Comparison of ENCODE assay signal across 36 cellular contexts in genomic region chr19:36040495-36040894, GRCh38. TPM values are rescaled to one million over a fixed set of nuclear protein-coding genes. Genes with fewer than 3 reads are reported as not detected.
"Had no signal": no experiment of that assay in that cellular context is flagged by ENCODE, and none has a peak within 500 bp of the region (broad histone marks: within the 10 kb centered on the region; RNA-seq: fewer than 3 reads in every experiment).

No MANE protein-coding gene starts in this region.

- H3K4me1 ChIP-seq: ascending aorta had no signal

- ATAC-seq: activated CD4-positive, alpha-beta T cell treated with anti-CD3 and anti-CD28 coated beads for 36 hours; activated CD4-positive, CD25-positive, alpha-beta regulatory T cell treated with anti-CD3 and anti-CD28 coated beads, Interleukin-2, amount 50 U/mL, for 24 hours; activated CD8-positive, alpha-beta T cell treated with anti-CD3 and anti-CD28 coated beads, Interleukin-2, amount 10 ng/mL, durations not matched to agents 7 days and 5 days had no signal

- H3K9me3 Mint-ChIP-seq: activated CD4-positive, alpha-beta T cell treated with anti-CD3 and anti-CD28 coated beads, Interleukin-2, amount 10 ng/mL, durations not matched to agents 7 days and 5 days; activated naive CD4-positive, alpha-beta T cell treated with anti-CD3 and anti-CD28 coated beads, Interleukin-2, amount 50 U/mL, for 24 hours; activated naive CD8-positive, alpha-beta T cell treated with anti-CD3 and anti-CD28 coated beads, Interleukin-2, amount 10 ng/mL, durations not matched to agents 7 days and 5 days; activated T-cell treated with anti-CD3 and anti-CD28 coated beads, Interleukin-2, amount 50 U/mL, for 24 hours; activated T-helper 2 cell treated with anti-CD3 and anti-CD28 coated beads, Interferon-gamma antibody, Interleukin-2, Interleukin-4, amounts not matched to agents 10 μg/mL and 5 μg/mL and 100 μg/mL, durations not matched to agents 14 hours and 24 hours and 36 hours; T-helper 1 cell treated with Interleukin-12 subunit alpha and Interleukin-12 subunit beta and Interleukin-4 antibody, amounts not matched to agents 30 μg/mL and 1 μg/mL, for 36 hours; T-helper 2 cell treated with Interferon-gamma antibody and Interleukin-4, amounts not matched to agents 5 μg/mL and 100 μg/mL, for 36 hours had no signal

- H3K27me3 Mint-ChIP-seq: activated CD4-positive, alpha-beta T cell treated with anti-CD3 and anti-CD28 coated beads for 36 hours; activated CD4-positive, alpha-beta T cell treated with anti-CD3 and anti-CD28 coated beads, Interleukin-2, amount 10 ng/mL, durations not matched to agents 7 days and 5 days; activated naive CD4-positive, alpha-beta T cell treated with anti-CD3 and anti-CD28 coated beads, Interleukin-2, amount 50 U/mL, for 24 hours; activated naive CD8-positive, alpha-beta T cell treated with anti-CD3 and anti-CD28 coated beads, Interleukin-2, amount 10 ng/mL, durations not matched to agents 7 days and 5 days; activated T-cell treated with anti-CD3 and anti-CD28 coated beads, Interleukin-2, amount 50 U/mL, for 24 hours had no signal

- H3K27ac ChIP-seq: ascending aorta, cardiac muscle cell, PC-9, SJSA1 had no signal

- H3K9me3 ChIP-seq: ascending aorta, SJSA1, SK-N-SH had no signal

- H3K36me3 ChIP-seq: cardiac muscle cell, SJSA1 had no signal

- H3K4me3 ChIP-seq: ascending aorta, cardiac muscle cell, PC-9, SJSA1 had no signal

- DNase-seq: activated CD4-positive, alpha-beta T cell treated with anti-CD3 and anti-CD28 coated beads for 36 hours; activated CD4-positive, alpha-beta T cell treated with anti-CD3 and anti-CD28 coated beads, Interleukin-2, amount 10 ng/mL, durations not matched to agents 7 days and 5 days; activated CD4-positive, alpha-beta T cell treated with anti-CD3 and anti-CD28 coated beads, Interleukin-2, amount 50 U/mL, for 48 hours; activated CD8-positive, alpha-beta T cell treated with anti-CD3 and anti-CD28 coated beads, Interleukin-2, amount 10 ng/mL, durations not matched to agents 7 days and 5 days; activated gamma-delta T cell; activated naive CD4-positive, alpha-beta T cell treated with Interleukin-2 at 50 U/mL for 16 hours; activated naive CD8-positive, alpha-beta T cell treated with anti-CD3 and anti-CD28 coated beads, Interleukin-2, amount 10 ng/mL, durations not matched to agents 7 days and 5 days; activated T-cell treated with anti-CD3 and anti-CD28 coated beads, Interleukin-2, amount 50 U/mL, for 24 hours; amygdala; Kasumi-1; KG1; MM.1S; MV-4-11; NCI-H1092; NCI-H146; NCI-H187; NCI-H2029 treated with DMSO at 0.1 percent for 48 hours; NCI-H2107; NCI-H2171; NCI-H510A; NCI-H526; NCI-H748 treated with DMSO at 0.1 percent for 48 hours; NK-92 treated with Interleukin-12 subunit alpha and Interleukin-12 subunit beta, amount 100 ng/mL, for 24 hours; PC-9; SHP77 treated with DMSO at 0.1 percent for 48 hours; SK-N-SH had no signal

- FAIRE-seq: TTC549 had no signal

- H3K27ac Mint-ChIP-seq: activated CD4-positive, alpha-beta T cell treated with anti-CD3 and anti-CD28 coated beads for 36 hours; activated CD4-positive, alpha-beta T cell treated with anti-CD3 and anti-CD28 coated beads, Interleukin-2, amount 10 ng/mL, durations not matched to agents 7 days and 5 days; activated CD8-positive, alpha-beta T cell treated with anti-CD3 and anti-CD28 coated beads, Interleukin-2, amount 10 ng/mL, durations not matched to agents 7 days and 5 days; activated naive CD4-positive, alpha-beta T cell treated with anti-CD3 and anti-CD28 coated beads, Interleukin-2, amount 50 U/mL, for 24 hours; activated naive CD8-positive, alpha-beta T cell treated with anti-CD3 and anti-CD28 coated beads, Interleukin-2, amount 10 ng/mL, durations not matched to agents 7 days and 5 days; activated T-cell treated with anti-CD3 and anti-CD28 coated beads, Interleukin-2, amount 50 U/mL, for 24 hours; activated T-helper 2 cell treated with anti-CD3 and anti-CD28 coated beads, Interferon-gamma antibody, Interleukin-2, Interleukin-4, amounts not matched to agents 10 μg/mL and 5 μg/mL and 100 μg/mL, durations not matched to agents 14 hours and 24 hours and 36 hours; T-helper 1 cell treated with Interleukin-12 subunit alpha and Interleukin-12 subunit beta and Interleukin-4 antibody, amounts not matched to agents 30 μg/mL and 1 μg/mL, for 36 hours; T-helper 2 cell treated with Interferon-gamma antibody and Interleukin-4, amounts not matched to agents 5 μg/mL and 100 μg/mL, for 36 hours had no signal

- H3K4me3 Mint-ChIP-seq: activated CD4-positive, alpha-beta T cell treated with anti-CD3 and anti-CD28 coated beads for 36 hours; activated CD4-positive, alpha-beta T cell treated with anti-CD3 and anti-CD28 coated beads, Interleukin-2, amount 10 ng/mL, durations not matched to agents 7 days and 5 days; activated CD8-positive, alpha-beta T cell treated with anti-CD3 and anti-CD28 coated beads, Interleukin-2, amount 10 ng/mL, durations not matched to agents 7 days and 5 days; activated naive CD4-positive, alpha-beta T cell treated with anti-CD3 and anti-CD28 coated beads, Interleukin-2, amount 50 U/mL, for 24 hours; activated naive CD8-positive, alpha-beta T cell treated with anti-CD3 and anti-CD28 coated beads, Interleukin-2, amount 10 ng/mL, durations not matched to agents 7 days and 5 days; activated T-cell treated with anti-CD3 and anti-CD28 coated beads, Interleukin-2, amount 50 U/mL, for 24 hours; T-helper 1 cell treated with Interleukin-12 subunit alpha and Interleukin-12 subunit beta and Interleukin-4 antibody, amounts not matched to agents 30 μg/mL and 1 μg/mL, for 36 hours; T-helper 2 cell treated with Interferon-gamma antibody and Interleukin-4, amounts not matched to agents 5 μg/mL and 100 μg/mL, for 36 hours had no signal

- H3K4me2 ChIP-seq: PC-9, SK-N-SH had no signal

RNA-seq across cellular contexts. Expression of gene THAP8, which starts 13.6 kb away (rescaled TPM):
- total RNA-seq: ascending aorta had no signal

RNA-seq across cellular contexts. Expression of gene WDR62, which starts 14.2 kb away (rescaled TPM):
- total RNA-seq: ascending aorta had no signal

RNA-seq across cellular contexts. Expression of gene SYNE4, which starts 31.9 kb away (rescaled TPM):
- total RNA-seq: ascending aorta, RPMI7951 had no signal
